2 cellular contexts compared by ENCODE assay signal in genomic region chr20:62544505-62545055, GRCh38.
A peak's percentile ranks its signal among the peaks of the same experiment; 100 is the strongest.
TF ChIP-seq lines count a peak whose summit lies in the region.

No MANE protein-coding gene starts in this region.

TF ChIP-seq in HEK293, 187 proteins besides CTCF, POLR2A, EP300 and RAD21 (continued from another document):
- no peak for TF ChIP-seq BCL11A (tag by site-specific recombination; IDR thresholded peaks at IDR 0.05; ENCODE audit: low read depth)
- peak; percentile 84 for TF ChIP-seq ZFHX2 (tag by site-specific recombination; conservative IDR thresholded peaks at IDR 0.05)
- TF ChIP-seq EGR2 (tag by site-specific recombination; IDR thresholded peaks at IDR 0.05; ENCODE audit: low read depth), result peak; percentile 59; the same call in 1 of the 2 replicates

TF ChIP-seq in K562, 482 proteins besides CTCF, POLR2A, EP300 and RAD21 (continued from another document):
- no peak for TF ChIP-seq TCFL5 (CRISPR knock-in tag; conservative IDR thresholded peaks at IDR 0.05)
- no peak for TF ChIP-seq ZNF311 (CRISPR knock-in tag; IDR thresholded peaks at IDR 0.05)
- TF ChIP-seq TRIM28 (IDR thresholded peaks at IDR 0.05), result peak; percentile 81; the same call in 1 of the 2 replicates
- TF ChIP-seq KHSRP (IDR thresholded peaks at IDR 0.05), result no peak
- TF ChIP-seq CC2D1A (IDR thresholded peaks at IDR 0.05), result no peak
- TF ChIP-seq ZNF592 (IDR thresholded peaks at IDR 0.05), result no peak
- peak in 1 of 2 experiments; percentile 68; a peak in 1 of 3 replicates for TF ChIP-seq CBX3 (IDR thresholded peaks at IDR 0.05; ENCODE audit: borderline replicate concordance in 1 of 2, low read length in 2 of 2)
- TF ChIP-seq DEAF1 (CRISPR knock-in tag; IDR thresholded peaks at IDR 0.05), result no peak
- no peak for TF ChIP-seq ZSCAN32 (CRISPR knock-in tag; IDR thresholded peaks at IDR 0.05)
- no peak for TF ChIP-seq ETV1 (tag; conservative IDR thresholded peaks at IDR 0.05; ENCODE audit: low read depth)
- TF ChIP-seq FOXK1 (CRISPR knock-in tag; IDR thresholded peaks at IDR 0.05; ENCODE audit: borderline replicate concordance), result no peak
- TF ChIP-seq, protein P1, sequence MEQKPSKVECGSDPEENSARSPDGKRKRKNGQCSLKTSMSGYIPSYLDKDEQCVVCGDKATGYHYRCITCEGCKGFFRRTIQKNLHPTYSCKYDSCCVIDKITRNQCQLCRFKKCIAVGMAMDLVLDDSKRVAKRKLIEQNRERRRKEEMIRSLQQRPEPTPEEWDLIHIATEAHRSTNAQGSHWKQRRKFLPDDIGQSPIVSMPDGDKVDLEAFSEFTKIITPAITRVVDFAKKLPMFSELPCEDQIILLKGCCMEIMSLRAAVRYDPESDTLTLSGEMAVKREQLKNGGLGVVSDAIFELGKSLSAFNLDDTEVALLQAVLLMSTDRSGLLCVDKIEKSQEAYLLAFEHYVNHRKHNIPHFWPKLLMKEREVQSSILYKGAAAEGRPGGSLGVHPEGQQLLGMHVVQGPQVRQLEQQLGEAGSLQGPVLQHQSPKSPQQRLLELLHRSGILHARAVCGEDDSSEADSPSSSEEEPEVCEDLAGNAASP (IDR thresholded peaks at IDR 0.05), result no peak
- TF ChIP-seq POLR2G (IDR thresholded peaks at IDR 0.05; ENCODE audit: low read depth, low read length), result no peak
- TF ChIP-seq ZNF407 (IDR thresholded peaks at IDR 0.05; ENCODE audit: low read depth), result no peak
- TF ChIP-seq ILF3 (IDR thresholded peaks at IDR 0.05; ENCODE audit: borderline replicate concordance), result no peak
- TF ChIP-seq, protein P2, sequence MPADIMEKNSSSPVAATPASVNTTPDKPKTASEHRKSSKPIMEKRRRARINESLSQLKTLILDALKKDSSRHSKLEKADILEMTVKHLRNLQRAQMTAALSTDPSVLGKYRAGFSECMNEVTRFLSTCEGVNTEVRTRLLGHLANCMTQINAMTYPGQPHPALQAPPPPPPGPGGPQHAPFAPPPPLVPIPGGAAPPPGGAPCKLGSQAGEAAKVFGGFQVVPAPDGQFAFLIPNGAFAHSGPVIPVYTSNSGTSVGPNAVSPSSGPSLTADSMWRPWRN (IDR thresholded peaks at IDR 0.05; ENCODE audit: low read depth), result no peak
- TF ChIP-seq SNIP1 (IDR thresholded peaks at IDR 0.05; ENCODE audit: low read depth), result no peak
- TF ChIP-seq EZH2 (IDR thresholded peaks at IDR 0.05; ENCODE audit: borderline replicate concordance, low read depth, low read length), result no peak
- peak; percentile 31 to 46; a peak in 2 of 4 replicates for TF ChIP-seq TRIM24 (IDR thresholded peaks at IDR 0.05)
- TF ChIP-seq PPARD (CRISPR knock-in tag; IDR thresholded peaks at IDR 0.05), result no peak
- no peak for TF ChIP-seq TCF3 (CRISPR knock-in tag; IDR thresholded peaks at IDR 0.05)
- TF ChIP-seq, protein P3, sequence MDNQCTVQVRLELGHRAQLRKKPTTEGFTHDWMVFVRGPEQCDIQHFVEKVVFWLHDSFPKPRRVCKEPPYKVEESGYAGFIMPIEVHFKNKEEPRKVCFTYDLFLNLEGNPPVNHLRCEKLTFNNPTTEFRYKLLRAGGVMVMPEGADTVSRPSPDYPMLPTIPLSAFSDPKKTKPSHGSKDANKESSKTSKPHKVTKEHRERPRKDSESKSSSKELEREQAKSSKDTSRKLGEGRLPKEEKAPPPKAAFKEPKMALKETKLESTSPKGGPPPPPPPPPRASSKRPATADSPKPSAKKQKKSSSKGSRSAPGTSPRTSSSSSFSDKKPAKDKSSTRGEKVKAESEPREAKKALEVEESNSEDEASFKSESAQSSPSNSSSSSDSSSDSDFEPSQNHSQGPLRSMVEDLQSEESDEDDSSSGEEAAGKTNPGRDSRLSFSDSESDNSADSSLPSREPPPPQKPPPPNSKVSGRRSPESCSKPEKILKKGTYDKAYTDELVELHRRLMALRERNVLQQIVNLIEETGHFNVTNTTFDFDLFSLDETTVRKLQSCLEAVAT (IDR thresholded peaks at IDR 0.05), result no peak
- no peak for TF ChIP-seq BRD4 (IDR thresholded peaks at IDR 0.05)
- no peak for TF ChIP-seq MIER1 (IDR thresholded peaks at IDR 0.05; ENCODE audit: low read depth)
- TF ChIP-seq JUN (IDR thresholded peaks at IDR 0.05; ENCODE audit: borderline replicate concordance, low read depth, low read length), result no peak
- no peak for TF ChIP-seq JUN (CRISPR knock-in tag; IDR thresholded peaks at IDR 0.05; ENCODE audit: borderline replicate concordance)
- no peak for TF ChIP-seq CCNT2 (IDR thresholded peaks at IDR 0.05; ENCODE audit: borderline replicate concordance, extremely low read depth, insufficient read length, low read depth, low read length)
- TF ChIP-seq RBBP5 (IDR thresholded peaks at IDR 0.05; ENCODE audit: borderline replicate concordance, insufficient read depth, low read length, poor library complexity, severe bottlenecking), result no peak
- TF ChIP-seq ZSCAN29 (IDR thresholded peaks at IDR 0.05), result no peak
- TF ChIP-seq ZBED1 (IDR thresholded peaks at IDR 0.05), result no peak
- no peak for TF ChIP-seq L3MBTL2 (IDR thresholded peaks at IDR 0.05)
- no peak for TF ChIP-seq ZNF23 (CRISPR knock-in tag; IDR thresholded peaks at IDR 0.05)
- no peak for TF ChIP-seq IFI16 (CRISPR knock-in tag; IDR thresholded peaks at IDR 0.05)
- no peak for TF ChIP-seq NFATC3 (IDR thresholded peaks at IDR 0.05)
- no peak for TF ChIP-seq BHLHE40 (IDR thresholded peaks at IDR 0.05; ENCODE audit: low read length)
- TF ChIP-seq ZNF316 (IDR thresholded peaks at IDR 0.05), result peak; percentile 81
- no peak for TF ChIP-seq ZFP30 (CRISPR knock-in tag; IDR thresholded peaks at IDR 0.05; ENCODE audit: borderline replicate concordance)
- TF ChIP-seq SMARCB1 (IDR thresholded peaks at IDR 0.05; ENCODE audit: insufficient read length, low read depth), result no peak
- TF ChIP-seq MCM3 (IDR thresholded peaks at IDR 0.05), result no peak
- TF ChIP-seq GABPB2 (CRISPR knock-in tag; conservative IDR thresholded peaks at IDR 0.05), result no peak
- 0 out of 2 replicates have a peak, but pooled peaks have one; percentile 40 for TF ChIP-seq CBX5 (IDR thresholded peaks at IDR 0.05; ENCODE audit: borderline replicate concordance, low read depth)
